Comparison of ENCODE assay signal across 25 cellular contexts in the genomic region with DNA sequence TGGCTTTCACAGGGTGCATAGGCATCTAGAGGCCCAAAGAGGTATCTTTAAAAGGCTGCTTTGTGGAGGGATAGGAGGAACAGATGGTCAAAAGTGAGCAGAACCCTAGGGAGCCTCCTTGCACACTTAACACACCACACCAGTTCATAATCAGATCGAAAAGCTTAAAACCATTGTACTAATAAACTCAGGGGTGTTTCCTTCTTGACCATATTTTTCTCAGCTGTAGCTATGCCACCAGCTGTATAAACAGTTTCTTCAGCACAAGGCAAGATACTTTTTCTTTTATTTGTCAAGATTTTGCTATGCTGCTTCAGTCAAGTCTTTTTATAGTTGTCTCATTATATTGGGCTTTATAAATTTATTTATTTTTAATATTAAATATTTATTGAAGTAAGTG.
"Had no signal": no experiment of that assay in that cellular context is flagged by ENCODE, and none has a peak within 500 bp of the region (broad histone marks: within the 10 kb centered on the region; RNA-seq: fewer than 3 reads in every experiment).

No MANE protein-coding gene starts in this region.

- H3K27ac Mint-ChIP-seq: activated B cell treated with CpG ODN at 0.5 μM for 24 hours; activated CD8-positive, alpha-beta T cell treated with anti-CD3 and anti-CD28 coated beads for 36 hours; activated T-helper 17 cell treated with anti-CD3 and anti-CD28 coated beads, Interleukin-2, amount 50 U/mL, for 72 hours; natural killer cell had no signal

- DNase-seq: activated B cell treated with CpG ODN at 0.5 μM for 24 hours; activated CD4-positive, alpha-beta T cell treated with anti-CD3 and anti-CD28 coated beads for 4 hours; activated CD8-positive, alpha-beta T cell treated with anti-CD3 and anti-CD28 coated beads for 36 hours; activated naive CD4-positive, alpha-beta T cell treated with Interleukin-2 at 50 U/mL for 16 hours; activated T-cell treated with anti-CD3 and anti-CD28 coated beads, Interleukin-2, amount 50 U/mL, for 1 hour; anterior cingulate cortex; central memory CD4-positive, alpha-beta T cell; left cardiac atrium; lower lobe of right lung; natural killer cell; stimulated activated CD4-positive, alpha-beta T cell treated with anti-CD3 and anti-CD28 coated beads, Interleukin-12 subunit alpha, Interleukin-12 subunit beta, amount 100 ng/mL, for 4 hours; stimulated activated CD4-positive, alpha-beta T cell treated with anti-CD3 and anti-CD28 coated beads, Interleukin-1b, Interleukin-23, amount 100 ng/mL, for 48 hours; stimulated activated naive CD4-positive, alpha-beta T cell treated with Interleukin-2 at 50 U/mL for 16 hours; T-helper 1 cell; T-helper 9 cell; tibial artery had no signal

- H3K9ac ChIP-seq: parathyroid adenoma had no signal

- H3K36me3 ChIP-seq: neutrophil had no signal

- H3K4me3 ChIP-seq: coronary artery, hepatocyte, lower lobe of right lung, tibial artery had no signal

- H3K4me2 ChIP-seq: hepatocyte had no signal

- H3K4me1 Mint-ChIP-seq: activated B cell treated with CpG ODN at 0.5 μM for 24 hours had no signal

- FAIRE-seq: endometrium, islet of Langerhans, urothelium cell line had no signal

- H3K4me3 Mint-ChIP-seq: activated B cell treated with CpG ODN at 0.5 μM for 24 hours; activated CD8-positive, alpha-beta T cell treated with anti-CD3 and anti-CD28 coated beads for 36 hours; activated T-helper 17 cell treated with anti-CD3 and anti-CD28 coated beads, Interleukin-2, amount 50 U/mL, for 72 hours; brain; natural killer cell had no signal

- H3K27ac ChIP-seq: coronary artery, lower lobe of right lung, neutrophil, parathyroid adenoma, tibial artery had no signal

- H3K27me3 ChIP-seq: hepatocyte, neutrophil, tibial artery had no signal

- H3K4me1 ChIP-seq: lower lobe of right lung, parathyroid adenoma had no signal

- H3K27me3 Mint-ChIP-seq: activated CD8-positive, alpha-beta T cell treated with anti-CD3 and anti-CD28 coated beads for 36 hours; activated T-helper 17 cell treated with anti-CD3 and anti-CD28 coated beads, Interleukin-2, amount 50 U/mL, for 72 hours; brain had no signal

- H3K79me2 ChIP-seq: hepatocyte, parathyroid adenoma had no signal

- H3K9me3 ChIP-seq: lower lobe of right lung, neutrophil, tibial artery had no signal

- H2AFZ ChIP-seq: hepatocyte, parathyroid adenoma had no signal

- H3K9me3 Mint-ChIP-seq: activated B cell treated with CpG ODN at 0.5 μM for 24 hours; activated CD8-positive, alpha-beta T cell treated with anti-CD3 and anti-CD28 coated beads for 36 hours; activated T-helper 17 cell treated with anti-CD3 and anti-CD28 coated beads, Interleukin-2, amount 50 U/mL, for 72 hours; brain; natural killer cell had no signal
